ENCODE assay signal across 8 cellular contexts in the genomic region with DNA sequence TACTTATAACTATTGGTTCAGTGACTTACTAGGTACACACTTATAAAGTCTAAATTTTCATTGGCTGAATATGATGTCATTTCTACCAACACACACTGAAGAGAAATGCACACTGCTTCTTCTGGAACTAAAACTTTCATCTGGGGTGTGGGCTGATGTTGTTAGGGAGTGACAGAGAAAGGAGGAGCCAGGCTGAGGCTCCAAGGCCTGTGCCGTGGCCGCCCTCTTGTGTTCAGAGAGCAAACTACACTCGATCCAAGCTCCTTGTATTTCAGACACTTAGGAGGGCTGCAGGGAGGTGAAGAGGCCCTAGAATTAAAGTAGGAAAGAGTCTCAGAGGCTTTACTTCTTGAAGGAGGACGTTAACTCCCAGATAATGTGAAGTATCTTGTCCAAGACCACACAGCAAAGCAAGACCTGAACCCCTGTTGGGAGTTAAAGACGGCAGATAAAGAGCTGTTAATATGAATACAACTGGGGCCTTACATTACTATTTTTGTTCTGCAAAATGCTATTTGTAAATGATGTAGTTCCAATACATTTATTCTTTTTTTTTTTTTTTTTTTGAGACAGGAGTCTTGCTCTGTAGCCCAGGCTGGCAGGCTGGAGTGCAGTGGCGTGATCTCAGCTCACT.
A peak's percentile ranks its signal among the peaks of the same experiment; 100 is the strongest.
DNase-seq lines count a peak whose midpoint lies in the region; ATAC-seq, FAIRE-seq and TF ChIP-seq lines count a peak whose summit lies in the region.

No MANE protein-coding gene starts in this region.

- no peak for TF ChIP-seq POLR2A in GM12892 (IDR thresholded peaks at IDR 0.05; ENCODE audit: low read depth, low read length)

- no peaks in the 10 kb centered on the region for H3K9me3 ChIP-seq in WERI-Rb-1 (ENCODE audit: severe bottlenecking)

- H3K4me3 ChIP-seq in WERI-Rb-1 (ENCODE audit: low read depth, low read length) (no peak overlapping the region), brain microvascular endothelial cell (ENCODE audit: low read depth, low read length) (no peak overlapping the region)

- peak; percentile 89 for ATAC-seq in HG02884 (IDR thresholded peaks at IDR 0.05; ENCODE audit: unreplicated experiment)

- FAIRE-seq in GM12892 (lab: Jason Lieb, UNC): peak; percentile 42

- peak; percentile 96 for TF ChIP-seq CTCF in WERI-Rb-1 (IDR thresholded peaks at IDR 0.05; ENCODE audit: low read depth, low read length)
- TF ChIP-seq CTCF in brain microvascular endothelial cell (IDR thresholded peaks at IDR 0.05; ENCODE audit: low read depth, low read length, missing control alignments): peak; percentile 97

- in situ Hi-C loops in brain microvascular endothelial cell (cut with HindIII; ENCODE audit: low pct_ligation_motif_present, low sequenced_read_pairs): no loop called here

- DNase-seq in 8988T (peak; percentile 65), GM12892 (ENCODE audit: insufficient read length) (peak; percentile 67), NCI-H2029 treated with DMSO at 0.1 percent for 48 hours (lab: John Stamatoyannopoulos, UW) (peak; percentile 46), WERI-Rb-1 (peak; percentile 83), brain microvascular endothelial cell (peak; percentile 88), iris pigment epithelial cell (ENCODE audit: low read depth) (peak; percentile 88)
- peak; percentile 44 to 75 (median 67) for DNase-seq in stimulated activated CD4-positive, alpha-beta T cell treated with anti-CD3 and anti-CD28 coated beads, Interleukin-1b, Interleukin-23, amount 100 ng/mL, for 24 hours (ENCODE audit: low read depth in 4 of 4, low spot score in 1 of 4)

- H3K27me3 ChIP-seq in WERI-Rb-1 (ENCODE audit: insufficient read depth, low read depth, severe bottlenecking) (no peaks in the 10 kb centered on the region), brain microvascular endothelial cell (replicated peaks) (no peaks in the 10 kb centered on the region)

- H3K36me3 ChIP-seq in WERI-Rb-1 (peaks cover 18% of the 10 kb centered on the region), brain microvascular endothelial cell (replicated peaks) (peaks cover 54% of the 10 kb centered on the region)

- H3K27ac ChIP-seq in WERI-Rb-1 (no peak overlapping the region), brain microvascular endothelial cell (no peak overlapping the region)
